8 cellular contexts compared by ENCODE assay signal in genomic region chr16:117381-118365, GRCh38. TPM values are rescaled to one million over a fixed set of nuclear protein-coding genes. Genes with fewer than 3 reads are reported as not detected.
A peak's percentile ranks its signal among the peaks of the same experiment; 100 is the strongest.
DNase-seq lines count a peak whose midpoint lies in the region; ATAC-seq, FAIRE-seq and TF ChIP-seq lines count a peak whose summit lies in the region.

No MANE protein-coding gene starts in this region.

- no peak overlapping the region for H3K27ac ChIP-seq in HCT116 (ENCODE audit: low read depth, low read length)
- no peak overlapping the region for H3K27ac ChIP-seq in endothelial cell of umbilical vein (ENCODE audit: insufficient read depth, low read depth, low read length)
- H3K27ac ChIP-seq in neural cell (ENCODE audit: low read length) = no peak overlapping the region
- H3K27ac ChIP-seq in tibial artery = no peak overlapping the region

- TF ChIP-seq CTCF in BE2C (IDR thresholded peaks at IDR 0.05; ENCODE audit: low read depth, low read length) (peak; percentile 87), HCT116 (IDR thresholded peaks at IDR 0.05 in 2 of 3, conservative IDR thresholded peaks at IDR 0.05 in 1 of 3; ENCODE audit: borderline replicate concordance in 1 of 3, insufficient read depth in 1 of 3, low read depth in 2 of 3, low read length in 2 of 3) (peak; percentile 39 to 63 (median 61); a peak in 5 of 6 replicates), endothelial cell of umbilical vein (IDR thresholded peaks at IDR 0.05; ENCODE audit: extremely low read depth in 1 of 2, insufficient read depth in 1 of 2, low read depth in 1 of 2, low read length in 2 of 2) (peak; percentile 66 to 85), neural cell (IDR thresholded peaks at IDR 0.05; ENCODE audit: poor library complexity, severe bottlenecking) (peak; percentile 45), tibial artery (IDR thresholded peaks at IDR 0.05) (peak; percentile 38 to 51)

- H3K4me3 ChIP-seq in BE2C (ENCODE audit: low read depth, low read length) (no peak overlapping the region), HCT116 (replicated peaks in 1 of 2; ENCODE audit: low read depth in 1 of 2, low read length in 2 of 2) (no peak overlapping the region), endothelial cell of umbilical vein (replicated peaks in 1 of 3; ENCODE audit: insufficient read depth in 1 of 3, low read depth in 1 of 3, low read length in 3 of 3) (no peak overlapping the region), neural cell (ENCODE audit: low read length) (no peak overlapping the region), tibial artery (no peak overlapping the region)

- H3K36me3 ChIP-seq in BE2C = peaks cover 5% of the 10 kb centered on the region; the same call in 1 of the 2 replicates
- 0 out of 4 replicates have a peak, but pooled peaks cover 0 to 6% of the 10 kb centered on the region in 2 experiments for H3K36me3 ChIP-seq in HCT116 (ENCODE audit: control insufficient read depth in 1 of 2, insufficient read depth in 2 of 2, low read length in 2 of 2)
- peaks cover 0 to 2% of the 10 kb centered on the region in 2 experiments for H3K36me3 ChIP-seq in endothelial cell of umbilical vein (ENCODE audit: control insufficient read depth in 2 of 2, extremely low read depth in 1 of 2, insufficient read depth in 2 of 2, low read length in 2 of 2)
- no peaks in the 10 kb centered on the region for H3K36me3 ChIP-seq in neural cell (ENCODE audit: insufficient read depth, low read length)
- H3K36me3 ChIP-seq in tibial artery = peaks cover 3 to 51% (median 7%) of the 10 kb centered on the region in 3 donors

- dilution Hi-C loops in endothelial cell of umbilical vein (cut with MboI; ENCODE audit: extremely low pct_ligation_motif_present, low sequenced_read_pairs) = no loop called here

- intact Hi-C loops in HCT116 (cut with micrococcal nuclease) (no loop called here), endothelial cell of umbilical vein (cut with micrococcal nuclease) (loop anchor here (2.0 kb wide), 1 partner anchor 63 kb away; the partner anchor contains the start of gene HBQ1), tibial artery (cut with DNase I; ENCODE audit: low total_unique reads) (no loop called here)

- H3K9me2 ChIP-seq in HCT116 (ENCODE audit: insufficient read depth) (no peaks in the 10 kb centered on the region), neural cell (ENCODE audit: insufficient read depth, low read length) (no peaks in the 10 kb centered on the region)

- FAIRE-seq in endothelial cell of umbilical vein (lab: Jason Lieb, UNC) = peak; percentile 49

- no peak overlapping the region for H3K9ac ChIP-seq in HCT116 (ENCODE audit: low read length)
- no peak overlapping the region for H3K9ac ChIP-seq in endothelial cell of umbilical vein (replicated peaks; ENCODE audit: extremely low read depth, insufficient read depth, low read length)
- H3K9ac ChIP-seq in neural cell (ENCODE audit: low read length) = no peak overlapping the region

- H3K9me3 ChIP-seq in BE2C (no peaks in the 10 kb centered on the region), HCT116 (ENCODE audit: control insufficient read depth in 1 of 2, insufficient read depth in 1 of 2, low read depth in 1 of 2, low read length in 2 of 2) (no peaks in the 10 kb centered on the region), endothelial cell of umbilical vein (replicated peaks; ENCODE audit: control insufficient read depth, insufficient read depth, low read length) (no peaks in the 10 kb centered on the region), neural cell (ENCODE audit: low read length) (no peaks in the 10 kb centered on the region), tibial artery (no peaks in the 10 kb centered on the region)

- H3K27me3 ChIP-seq in BE2C (no peaks in the 10 kb centered on the region), HCT116 (ENCODE audit: insufficient read depth, low read length) (no peaks in the 10 kb centered on the region), endothelial cell of umbilical vein (ENCODE audit: control insufficient read depth in 2 of 2, insufficient read depth in 2 of 2, low read length in 2 of 2) (no peaks in the 10 kb centered on the region), neural cell (ENCODE audit: insufficient read depth, low read depth, low read length) (no peaks in the 10 kb centered on the region), tibial artery (no peaks in the 10 kb centered on the region)

- no peaks in the 10 kb centered on the region for H3F3A ChIP-seq in neural cell (ENCODE audit: insufficient read depth, low read length, poor library complexity, severe bottlenecking)

- no peaks in the 10 kb centered on the region for H3K9me1 ChIP-seq in endothelial cell of umbilical vein (replicated peaks; ENCODE audit: control insufficient read depth, extremely low read depth, insufficient read depth, low read length)

- CTCF ChIA-PET in HCT116 (lab: Charles Lee) (interaction anchor here (0.8 to 1.2 kb wide), 2 partner anchors 11 to 13 kb away, joined by 4 read pairs; no protein-coding TSS in a partner anchor), endothelial cell of umbilical vein (lab: Charles Lee) (interaction anchor here (0.7 to 4.0 kb wide), 11 partner anchors 8 to 244 kb away, joined by 3 to 34 read pairs (median 5); partner anchors contain the start of genes HBQ1 and NPRL3)

- RAD21 ChIA-PET in HCT116 (lab: Charles Lee; ENCODE audit: low non-redundant PET in 1 of 2, low total read pairs in 2 of 2, uncharacterized antibody in 2 of 2, unreplicated experiment in 2 of 2) = no interaction called here

- TF ChIP-seq POLR2A in HCT116 (IDR thresholded peaks at IDR 0.05; ENCODE audit: borderline replicate concordance, extremely low read depth, insufficient read depth, insufficient read length) = no peak
- no peak for TF ChIP-seq POLR2A in endothelial cell of umbilical vein (IDR thresholded peaks at IDR 0.05; ENCODE audit: low read depth, low read length)

- TF ChIP-seq EP300 in neural cell (conservative IDR thresholded peaks at IDR 0.05; ENCODE audit: poor library complexity, severe bottlenecking) = no peak

- no peaks in the 10 kb centered on the region for H4K20me1 ChIP-seq in HCT116 (ENCODE audit: insufficient read depth)
- H4K20me1 ChIP-seq in endothelial cell of umbilical vein (replicated peaks; ENCODE audit: control insufficient read depth, extremely low read depth, insufficient read depth, low read length) = no peaks in the 10 kb centered on the region
- no peaks in the 10 kb centered on the region for H4K20me1 ChIP-seq in neural cell (ENCODE audit: insufficient read depth)

- H3K4me2 ChIP-seq in HCT116 (ENCODE audit: low read length) = no peak overlapping the region
- H3K4me2 ChIP-seq in endothelial cell of umbilical vein (ENCODE audit: insufficient read depth, low read length) = no peak overlapping the region
- no peak overlapping the region for H3K4me2 ChIP-seq in neural cell (ENCODE audit: low read length)

- DNase-seq in BE2C (peak; percentile 81), HCT116 (ENCODE audit: low read depth, low spot score) (peak; percentile 23), NCI-H82 (lab: John Stamatoyannopoulos, UW) (peak; percentile 85), endothelial cell of umbilical vein (ENCODE audit: low read depth, low spot score) (peak; percentile 48), tibial artery (no peak)
- peak; percentile 40 to 52 for DNase-seq in activated CD8-positive, alpha-beta memory T cell treated with anti-CD3 and anti-CD28 coated beads for 1 hour (ENCODE audit: extremely low read depth in 1 of 2, low read depth in 1 of 2)

- TF ChIP-seq RAD21 in HCT116 (IDR thresholded peaks at IDR 0.05; ENCODE audit: low read depth) (peak; percentile 52), neural cell (conservative IDR thresholded peaks at IDR 0.05) (no peak)

- POLR2A ChIA-PET in HCT116 (lab: Charles Lee) (no interaction called here), endothelial cell of umbilical vein (lab: Charles Lee) (no interaction called here)

- ATAC-seq in HCT116 (peak; percentile 87), HG03175 (IDR thresholded peaks at IDR 0.05; ENCODE audit: unreplicated experiment) (no peak)

- BruUV-seq in HCT116 (replicated peaks; lab: Mats Ljungman, UMichigan) (no TSS peak), endothelial cell of umbilical vein (replicated peaks; lab: Mats Ljungman, UMichigan) (no TSS peak)

- H3K79me2 ChIP-seq in HCT116 (ENCODE audit: insufficient read depth, low read length) = no peaks in the 10 kb centered on the region
- H3K79me2 ChIP-seq in endothelial cell of umbilical vein (ENCODE audit: control insufficient read depth, insufficient read depth, low read length) = no peaks in the 10 kb centered on the region
- no peaks in the 10 kb centered on the region for H3K79me2 ChIP-seq in neural cell (replicated peaks; ENCODE audit: insufficient read depth, low read length)

- H3K4me1 ChIP-seq in BE2C (peaks cover 4% of the 10 kb centered on the region), HCT116 (ENCODE audit: control insufficient read depth in 1 of 2, insufficient read depth in 2 of 2, low read length in 2 of 2) (peaks cover 15 to 25% of the 10 kb centered on the region in 2 experiments), endothelial cell of umbilical vein (ENCODE audit: control insufficient read depth, extremely low read depth, insufficient read depth, low read length) (peaks cover 11% of the 10 kb centered on the region), tibial artery (peaks cover 0 to 13% (median 7%) of the 10 kb centered on the region in 4 donors)

- no peak overlapping the region for H2AFZ ChIP-seq in HCT116 (ENCODE audit: low read depth, low read length, poor library complexity, severe bottlenecking)
- no peak overlapping the region for H2AFZ ChIP-seq in endothelial cell of umbilical vein (ENCODE audit: low read depth, low read length)
- no peak overlapping the region for H2AFZ ChIP-seq in neural cell (ENCODE audit: low read depth, low read length)

RNA-seq across cellular contexts. Expression of gene NPRL3, which starts 20.8 kb away (rescaled TPM):
- polyA plus RNA-seq in BE2C (2012; ENCODE audit: insufficient read depth, insufficient read length, low read depth) = 63.0 TPM
- total RNA-seq in HCT116 (2021; ENCODE audit: unreplicated experiment) (32.0 TPM), endothelial cell of umbilical vein (36.3 and 40.4 TPM in 2 replicates)
- polyA plus RNA-seq in HCT116 (2012) = 28.6 and 31.5 TPM in 2 replicates
- polyA plus RNA-seq in endothelial cell of umbilical vein (19.3 and 22.4 TPM in 2 replicates), neural cell (6.1 and 11.5 TPM in 2 replicates)
- polyA plus RNA-seq in endothelial cell of umbilical vein (2011; cell fraction: cytosol; rRNA removed) = 23.5 and 25.6 TPM in 2 replicates
- 41.0 and 49.7 TPM in 2 replicates for polyA plus RNA-seq in endothelial cell of umbilical vein (2011; cell fraction: nucleus; rRNA removed)
- polyA plus RNA-seq in endothelial cell of umbilical vein (2012) = 38.5 and 53.1 TPM in 2 replicates
- polyA minus RNA-seq in endothelial cell of umbilical vein (19.3 and 21.5 TPM in 2 replicates), neural cell (11.0 and 11.6 TPM in 2 replicates)
- polyA minus RNA-seq in endothelial cell of umbilical vein (2011; cell fraction: cytosol; rRNA and poly(A)+ RNA removed) = 16.2 TPM
- 24.2 and 28.7 TPM in 2 replicates for polyA minus RNA-seq in endothelial cell of umbilical vein (2011; cell fraction: nucleus; rRNA and poly(A)+ RNA removed)

RNA-seq across cellular contexts. Expression of gene HBZ, which starts 34.8 kb away (rescaled TPM):
- polyA plus RNA-seq in BE2C (2012; ENCODE audit: insufficient read depth, insufficient read length, low read depth) = not detected
- total RNA-seq in HCT116 (2021; ENCODE audit: unreplicated experiment) = not detected
- polyA plus RNA-seq in HCT116 (2012) = 0.14 and 0.36 TPM in 2 replicates
- total RNA-seq in endothelial cell of umbilical vein = not detected in 2 replicates
- polyA plus RNA-seq in endothelial cell of umbilical vein = not detected in 2 replicates
- polyA plus RNA-seq in endothelial cell of umbilical vein (2011; cell fraction: cytosol; rRNA removed) = not detected in 2 replicates
- not detected in 2 replicates for polyA plus RNA-seq in endothelial cell of umbilical vein (2011; cell fraction: nucleus; rRNA removed)
- not detected in 2 replicates for polyA plus RNA-seq in endothelial cell of umbilical vein (2012)
- polyA minus RNA-seq in endothelial cell of umbilical vein = 6.1 and 13.1 TPM in 2 replicates
- not detected for polyA minus RNA-seq in endothelial cell of umbilical vein (2011; cell fraction: cytosol; rRNA and poly(A)+ RNA removed)
- not detected in 2 replicates for polyA minus RNA-seq in endothelial cell of umbilical vein (2011; cell fraction: nucleus; rRNA and poly(A)+ RNA removed)
- not detected in 2 replicates for polyA plus RNA-seq in neural cell
- polyA minus RNA-seq in neural cell = not detected in 2 replicates

RNA-seq across cellular contexts. Expression of gene MPG, which starts 39.6 kb away (rescaled TPM):
- polyA plus RNA-seq in BE2C (2012; ENCODE audit: insufficient read depth, insufficient read length, low read depth) = 40.8 TPM
- total RNA-seq in HCT116 (2021; ENCODE audit: unreplicated experiment) = 32.6 TPM
- polyA plus RNA-seq in HCT116 (2012) = 33.4 and 36.1 TPM in 2 replicates
- total RNA-seq in endothelial cell of umbilical vein = 68.1 and 70.5 TPM in 2 replicates
- polyA plus RNA-seq in endothelial cell of umbilical vein = 140 and 178 TPM in 2 replicates
- 54.6 and 92.5 TPM in 2 replicates for polyA plus RNA-seq in endothelial cell of umbilical vein (2011; cell fraction: cytosol; rRNA removed)
- polyA plus RNA-seq in endothelial cell of umbilical vein (2011; cell fraction: nucleus; rRNA removed) = 26.0 and 26.1 TPM in 2 replicates
- 48.5 and 63.0 TPM in 2 replicates for polyA plus RNA-seq in endothelial cell of umbilical vein (2012)
- polyA minus RNA-seq in endothelial cell of umbilical vein = 16.4 and 18.6 TPM in 2 replicates
- polyA minus RNA-seq in endothelial cell of umbilical vein (2011; cell fraction: cytosol; rRNA and poly(A)+ RNA removed) = 38.9 TPM
- polyA minus RNA-seq in endothelial cell of umbilical vein (2011; cell fraction: nucleus; rRNA and poly(A)+ RNA removed) = 4.2 and 14.6 TPM in 2 replicates
- polyA plus RNA-seq in neural cell = 70.9 and 102 TPM in 2 replicates
- polyA minus RNA-seq in neural cell = 30.9 and 42.9 TPM in 2 replicates

RNA-seq across cellular contexts. Expression of gene RHBDF1, which starts 45.2 kb away (rescaled TPM):
- 1.5 TPM for polyA plus RNA-seq in BE2C (2012; ENCODE audit: insufficient read depth, insufficient read length, low read depth)
- 19.8 TPM for total RNA-seq in HCT116 (2021; ENCODE audit: unreplicated experiment)
- 19.2 and 21.1 TPM in 2 replicates for polyA plus RNA-seq in HCT116 (2012)
- total RNA-seq in endothelial cell of umbilical vein = 55.1 and 57.0 TPM in 2 replicates
- 113 and 137 TPM in 2 replicates for polyA plus RNA-seq in endothelial cell of umbilical vein
- 36.3 and 43.7 TPM in 2 replicates for polyA plus RNA-seq in endothelial cell of umbilical vein (2011; cell fraction: cytosol; rRNA removed)
- 340 and 426 TPM in 2 replicates for polyA plus RNA-seq in endothelial cell of umbilical vein (2011; cell fraction: nucleus; rRNA removed)
- polyA plus RNA-seq in endothelial cell of umbilical vein (2012) = 43.3 and 52.5 TPM in 2 replicates
- polyA minus RNA-seq in endothelial cell of umbilical vein = 67.9 and 77.9 TPM in 2 replicates
- 5.2 TPM for polyA minus RNA-seq in endothelial cell of umbilical vein (2011; cell fraction: cytosol; rRNA and poly(A)+ RNA removed)
- polyA minus RNA-seq in endothelial cell of umbilical vein (2011; cell fraction: nucleus; rRNA and poly(A)+ RNA removed) = 70.9 and 84.9 TPM in 2 replicates
- polyA plus RNA-seq in neural cell = 0.21 and 1.0 TPM in 2 replicates
- 0.97 and 2.5 TPM in 2 replicates for polyA minus RNA-seq in neural cell

RNA-seq across cellular contexts. Expression of gene HBM, which starts 48.1 kb away (rescaled TPM):
- not detected for polyA plus RNA-seq in BE2C (2012; ENCODE audit: insufficient read depth, insufficient read length, low read depth)
- not detected for total RNA-seq in HCT116 (2021; ENCODE audit: unreplicated experiment)
- polyA plus RNA-seq in HCT116 (2012) = not detected in 2 replicates
- not detected in 2 replicates for total RNA-seq in endothelial cell of umbilical vein
- polyA plus RNA-seq in endothelial cell of umbilical vein = not detected in 2 replicates
- polyA plus RNA-seq in endothelial cell of umbilical vein (2011; cell fraction: cytosol; rRNA removed) = not detected in 2 replicates
- not detected in 2 replicates for polyA plus RNA-seq in endothelial cell of umbilical vein (2011; cell fraction: nucleus; rRNA removed)
- not detected in 2 replicates for polyA plus RNA-seq in endothelial cell of umbilical vein (2012)
- polyA minus RNA-seq in endothelial cell of umbilical vein = not detected in 2 replicates
- not detected for polyA minus RNA-seq in endothelial cell of umbilical vein (2011; cell fraction: cytosol; rRNA and poly(A)+ RNA removed)
- polyA minus RNA-seq in endothelial cell of umbilical vein (2011; cell fraction: nucleus; rRNA and poly(A)+ RNA removed) = not detected in 2 replicates
- polyA plus RNA-seq in neural cell = not detected in 2 replicates
- polyA minus RNA-seq in neural cell = not detected in 2 replicates

Comparison
In these comparisons a context has a peak if more than half of its experiments do, and no peak if none do; other contexts are left out.
1. DNase-seq: peak in BE2C (single experiment), HCT116 (single experiment), NCI-H82 (single experiment), activated CD8-positive, alpha-beta memory T cell treated with anti-CD3 and anti-CD28 coated beads for 1 hour (2 of 2) and endothelial cell of umbilical vein (single experiment); none in tibial artery (0 of 2).
2. Peak in every context shown above with its lines, with median percentiles within 50 percentile points of each other: CTCF ChIP-seq.